Comparison of ENCODE assay signal across 14 cellular contexts in the genomic region with DNA sequence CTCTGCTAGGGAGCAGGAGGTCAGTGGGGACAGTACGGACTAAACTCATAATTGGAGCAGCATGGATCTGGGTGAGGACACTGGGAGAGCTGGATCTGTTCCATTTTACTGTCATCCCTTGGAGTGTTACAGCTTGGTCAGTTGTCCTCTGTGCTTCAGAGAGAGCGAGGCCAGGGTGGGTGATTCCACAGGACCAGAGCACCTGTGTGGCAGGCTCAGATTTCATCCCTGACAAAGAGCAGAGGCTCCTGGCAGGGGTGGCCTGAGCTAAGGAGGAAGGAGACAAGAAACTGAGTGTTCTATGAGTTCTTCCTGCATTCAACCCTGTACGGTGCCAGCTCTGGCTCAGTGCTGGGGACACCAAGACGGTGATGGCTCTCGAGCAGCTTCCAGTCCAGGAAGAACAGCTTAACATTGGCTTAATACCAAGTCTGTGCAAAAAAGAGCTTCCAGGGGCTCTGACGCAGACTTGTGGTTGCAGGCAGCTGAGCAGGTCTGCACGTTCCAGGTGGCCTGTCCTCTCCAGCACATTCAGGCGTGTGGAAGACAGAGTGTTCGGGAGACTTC. TPM values are rescaled to one million over a fixed set of nuclear protein-coding genes. Genes with fewer than 3 reads are reported as not detected.
A peak's percentile ranks its signal among the peaks of the same experiment; 100 is the strongest.
DNase-seq lines count a peak whose midpoint lies in the region; ATAC-seq and TF ChIP-seq lines count a peak whose summit lies in the region.
"Had no signal": no experiment of that assay in that cellular context is flagged by ENCODE, and none has a peak within 500 bp of the region (broad histone marks: within the 10 kb centered on the region; RNA-seq: fewer than 3 reads in every experiment).

No MANE protein-coding gene starts in this region.

- H3K27me3 ChIP-seq in OCI-LY3 (ENCODE audit: low read depth, low read length) = no peaks in the 10 kb centered on the region
- H3K27me3 ChIP-seq in neuronal stem cell (ENCODE audit: control insufficient read depth in 3 of 3, insufficient read depth in 3 of 3, low read depth in 1 of 3, low read length in 3 of 3) = no peaks in the 10 kb centered on the region
- H3K27me3 ChIP-seq: MG63, tibial artery had no signal

- H3K79me1 ChIP-seq in neuronal stem cell (ENCODE audit: low read depth, low read length) = no peaks in the 10 kb centered on the region

- H3K4me1 Mint-ChIP-seq in activated CD4-positive, alpha-beta T cell treated with anti-CD3 and anti-CD28 coated beads for 36 hours = no peaks in the 10 kb centered on the region

- peak overlapping the region; percentile 42 for H2BK5ac ChIP-seq in neuronal stem cell (ENCODE audit: low read length)

- H3K9ac ChIP-seq in OCI-LY3 (ENCODE audit: low read length) = peak overlapping the region; percentile 69; the same call in 1 of the 2 replicates
- H3K9ac ChIP-seq in neuronal stem cell (ENCODE audit: low read depth, low read length, poor library complexity) = no peak overlapping the region

- H2AFZ ChIP-seq in OCI-LY3 (ENCODE audit: low read depth, low read length) (peak overlapping the region; percentile 72), neuronal stem cell (ENCODE audit: low read length) (peak overlapping the region; percentile 57)

- H3K4me1 ChIP-seq in OCI-LY3 (ENCODE audit: low read length) = peaks cover 33% of the 10 kb centered on the region
- H3K4me1 ChIP-seq in neuronal stem cell (ENCODE audit: control insufficient read depth in 2 of 2, insufficient read depth in 1 of 2, low read depth in 1 of 2, low read length in 2 of 2) = peaks cover 14 to 19% of the 10 kb centered on the region in 2 donors

- H3K23ac ChIP-seq in neuronal stem cell (ENCODE audit: low read depth, low read length, poor library complexity) = no peak overlapping the region

- CTCF ChIA-PET in activated CD4-positive, alpha-beta T cell treated with anti-CD3 and anti-CD28 coated beads for 36 hours (lab: Charles Lee) = interaction anchor here (0.8 to 1.6 kb wide), 4 partner anchors 12 to 103 kb away, joined by 3 to 6 read pairs (median 3); partner anchors contain the start of gene RPS6KL1

- no peak overlapping the region for H3K27ac Mint-ChIP-seq in activated CD4-positive, alpha-beta T cell treated with anti-CD3 and anti-CD28 coated beads for 36 hours
- H3K27ac Mint-ChIP-seq: activated T-helper 2 cell treated with anti-CD3 and anti-CD28 coated beads, Interferon-gamma antibody, Interleukin-2, Interleukin-4, amounts not matched to agents 10 μg/mL and 5 μg/mL and 100 μg/mL, durations not matched to agents 14 hours and 24 hours and 36 hours had no signal

- no CpG with 5 or more reads among the region's 9 CpGs for WGBS in neuronal stem cell (ENCODE audit: extremely low coverage in 2 of 2, insufficient read length in 2 of 2, insufficient replicate concordance in 1 of 2), 2 donors

- no peaks in the 10 kb centered on the region for H4K20me1 ChIP-seq in OCI-LY3 (ENCODE audit: insufficient read depth, low read length)

- H3K9me3 ChIP-seq in OCI-LY3 (ENCODE audit: insufficient read depth, low read length) (no peaks in the 10 kb centered on the region), neuronal stem cell (replicated peaks in 1 of 2; ENCODE audit: control insufficient read depth in 2 of 2, insufficient read depth in 1 of 2, low read depth in 1 of 2, low read length in 2 of 2) (no peaks in the 10 kb centered on the region)
- H3K9me3 ChIP-seq: MG63, tibial artery had no signal

- H2AK5ac ChIP-seq in neuronal stem cell (ENCODE audit: low read depth, low read length) = peak overlapping the region; percentile 44

- H3K79me2 ChIP-seq in OCI-LY3 (ENCODE audit: low read length) = no peaks in the 10 kb centered on the region

- H3K36me3 Mint-ChIP-seq in activated CD4-positive, alpha-beta T cell treated with anti-CD3 and anti-CD28 coated beads for 36 hours (ENCODE audit: low read depth) = no peaks in the 10 kb centered on the region

- no peak overlapping the region for H3K4ac ChIP-seq in neuronal stem cell (ENCODE audit: low read length)

- peak overlapping the region; percentile 75 for H2BK12ac ChIP-seq in neuronal stem cell (ENCODE audit: low read length)

- peaks cover 2% of the 10 kb centered on the region for H3K27me3 Mint-ChIP-seq in activated CD4-positive, alpha-beta T cell treated with anti-CD3 and anti-CD28 coated beads for 36 hours

- peak overlapping the region; percentile 79 for H4K8ac ChIP-seq in neuronal stem cell (ENCODE audit: low read depth, low read length)

- ATAC-seq in HG02981 (IDR thresholded peaks at IDR 0.05; ENCODE audit: unreplicated experiment) = no peak
- ATAC-seq in activated CD4-positive, alpha-beta T cell treated with anti-CD3 and anti-CD28 coated beads for 36 hours = no peak

- H2BK120ac ChIP-seq in neuronal stem cell (ENCODE audit: low read depth, low read length) = no peak overlapping the region

- peak overlapping the region; percentile 8 for H3K27ac ChIP-seq in OCI-LY3 (ENCODE audit: low read length)
- H3K27ac ChIP-seq in neuronal stem cell (replicated peaks; ENCODE audit: low read length) = no peak overlapping the region
- H3K27ac ChIP-seq: tibial artery had no signal

- no peaks in the 10 kb centered on the region for H3K9me3 Mint-ChIP-seq in activated CD4-positive, alpha-beta T cell treated with anti-CD3 and anti-CD28 coated beads for 36 hours (ENCODE audit: low read depth)
- H3K9me3 Mint-ChIP-seq: activated T-helper 2 cell treated with anti-CD3 and anti-CD28 coated beads, Interferon-gamma antibody, Interleukin-2, Interleukin-4, amounts not matched to agents 10 μg/mL and 5 μg/mL and 100 μg/mL, durations not matched to agents 14 hours and 24 hours and 36 hours; H9 had no signal

- intact Hi-C loops in activated CD4-positive, alpha-beta T cell treated with anti-CD3 and anti-CD28 coated beads for 36 hours (cut with DNase I, micrococcal nuclease) = no loop called here

- no peaks in the 10 kb centered on the region for H3K36me3 ChIP-seq in OCI-LY3 (replicated peaks; ENCODE audit: low read depth, low read length)
- no peaks in the 10 kb centered on the region for H3K36me3 ChIP-seq in neuronal stem cell (replicated peaks in 1 of 2; ENCODE audit: control insufficient read depth in 2 of 2, insufficient read depth in 2 of 2, low read length in 2 of 2)
- H3K36me3 ChIP-seq: MG63, tibial artery had no signal

- no peak overlapping the region for H3K14ac ChIP-seq in neuronal stem cell (ENCODE audit: low read length)

- peak overlapping the region; percentile 75 for H3K18ac ChIP-seq in neuronal stem cell (ENCODE audit: low read length)

- POLR2A ChIA-PET in activated CD4-positive, alpha-beta T cell treated with anti-CD3 and anti-CD28 coated beads for 36 hours (lab: Charles Lee) = interaction anchor here (0.6 to 0.8 kb wide), 2 partner anchors 82 to 163 kb away, joined by 3 read pairs; partner anchors contain the start of gene NEK9

- DNase-seq in Daoy (ENCODE audit: low read depth) (peak; percentile 68), dermis blood vessel endothelial cell (peak; percentile 50), neuronal stem cell (ENCODE audit: low spot score) (no peak), NOMO-1 treated with DMSO at 0.1 percent for 48 hours (lab: John Stamatoyannopoulos, UW; ENCODE audit: unreplicated experiment) (no peak), D341Med (ENCODE audit: low spot score) (no peak)
- DNase-seq in activated CD4-positive, alpha-beta T cell treated with anti-CD3 and anti-CD28 coated beads for 36 hours = no peak
- DNase-seq: DMS 273 treated with DMSO at 0.1 percent for 48 hours, H9, MG63, tibial artery had no signal

- H3K4me2 ChIP-seq in OCI-LY3 (ENCODE audit: low read length) (peak overlapping the region; percentile 87), neuronal stem cell (ENCODE audit: insufficient read depth, low read length, poor library complexity, severe bottlenecking) (no peak overlapping the region)

- H3K4me3 Mint-ChIP-seq in activated CD4-positive, alpha-beta T cell treated with anti-CD3 and anti-CD28 coated beads for 36 hours = no peak overlapping the region
- H3K4me3 Mint-ChIP-seq: H9 had no signal

- TF ChIP-seq CTCF in OCI-LY3 (IDR thresholded peaks at IDR 0.05; ENCODE audit: low read depth, low read length) = no peak

- no peak overlapping the region for H4K91ac ChIP-seq in neuronal stem cell (ENCODE audit: low read depth, low read length, poor library complexity)

- H3K4me3 ChIP-seq in OCI-LY3 (ENCODE audit: low read length) = peak overlapping the region; percentile 73
- H3K4me3 ChIP-seq in neuronal stem cell (ENCODE audit: low read length in 2 of 2) = no peak overlapping the region
- H3K4me3 ChIP-seq: MG63, tibial artery had no signal

- peak overlapping the region; percentile 83 for H2BK15ac ChIP-seq in neuronal stem cell (ENCODE audit: low read length)

RNA-seq across cellular contexts. Expression of gene PGF, which starts 8.4 kb away (rescaled TPM):
- 4.4 and 8.0 TPM in 2 replicates for total RNA-seq in Daoy (2014; rRNA removed; shearing (Covaris generic))
- 126 and 252 TPM in 2 replicates for total RNA-seq in dermis blood vessel endothelial cell
- 0.53 TPM for polyA plus RNA-seq in neuronal stem cell (2013, experiment 1 of 2)
- polyA plus RNA-seq in neuronal stem cell (2013, experiment 2 of 2) = 0.69 TPM
- total RNA-seq in activated CD4-positive, alpha-beta T cell treated with anti-CD3 and anti-CD28 coated beads for 36 hours = under 1 TPM in 1 of 2 experiments, not detected in 1; 0.09 TPM
- polyA plus RNA-seq: neural cell had no signal

RNA-seq across cellular contexts. Expression of gene EIF2B2, which starts 38.9 kb away (rescaled TPM):
- total RNA-seq in Daoy (2014; rRNA removed; shearing (Covaris generic)) = 72.0 and 87.9 TPM in 2 replicates
- total RNA-seq in dermis blood vessel endothelial cell = 85.6 and 134 TPM in 2 replicates
- polyA plus RNA-seq in neuronal stem cell (2013, experiment 1 of 2) = 27.5 TPM
- polyA plus RNA-seq in neuronal stem cell (2013, experiment 2 of 2) = 27.3 TPM
- 10 to 100 TPM; 55.6 to 69.8 TPM for total RNA-seq in activated CD4-positive, alpha-beta T cell treated with anti-CD3 and anti-CD28 coated beads for 36 hours

RNA-seq across cellular contexts. Expression of gene RPS6KL1, which starts 40.7 kb away (rescaled TPM):
- 6.6 and 9.8 TPM in 2 replicates for total RNA-seq in Daoy (2014; rRNA removed; shearing (Covaris generic))
- 10.4 and 12.4 TPM in 2 replicates for total RNA-seq in dermis blood vessel endothelial cell
- 4.4 TPM for polyA plus RNA-seq in neuronal stem cell (2013, experiment 1 of 2)
- polyA plus RNA-seq in neuronal stem cell (2013, experiment 2 of 2) = 4.9 TPM
- 1 to 10 TPM; 5.6 to 6.0 TPM for total RNA-seq in activated CD4-positive, alpha-beta T cell treated with anti-CD3 and anti-CD28 coated beads for 36 hours

Comparison
In these comparisons a context has a peak if more than half of its experiments do, and no peak if none do; other contexts are left out.
1. DNase-seq: peak in Daoy (single experiment) and dermis blood vessel endothelial cell (single experiment); none in neuronal stem cell (single experiment), NOMO-1 treated with DMSO at 0.1 percent for 48 hours (single experiment), D341Med (single experiment) and activated CD4-positive, alpha-beta T cell treated with anti-CD3 and anti-CD28 coated beads for 36 hours (single experiment).
2. RNA of gene PGF, which starts 8.4 kb away (total RNA-seq): 126 to 252 TPM in dermis blood vessel endothelial cell; 4.4 to 8.0 TPM in Daoy and 0.09 TPM in activated CD4-positive, alpha-beta T cell treated with anti-CD3 and anti-CD28 coated beads for 36 hours; every median in the first group is over 10 times any median in the second.